In genomic region chr10:72296829-72297280, GRCh38 we compare ENCODE assay signal across 1 cellular context.
TF ChIP-seq lines count a peak whose summit lies in the region.

No MANE protein-coding gene starts in this region.

TF ChIP-seq in HEK293, 187 proteins besides CTCF, POLR2A, EP300 and RAD21:
- peak; percentile 66 for TF ChIP-seq PRDM1 (tag by site-specific recombination; IDR thresholded peaks at IDR 0.05)
TF ChIP-seq in HEK293: peak in this region for 1; not testable (repeated sequence) for 186.
